15 cellular contexts compared by ENCODE assay signal in genomic region chr14:20387577-20387976, GRCh38. TPM values are rescaled to one million over a fixed set of nuclear protein-coding genes. Genes with fewer than 3 reads are reported as not detected.
DNase-seq lines count a peak whose midpoint lies in the region; ATAC-seq and TF ChIP-seq lines count a peak whose summit lies in the region.
"Had no signal": no experiment of that assay in that cellular context is flagged by ENCODE, and none has a peak within 500 bp of the region (broad histone marks: within the 10 kb centered on the region; RNA-seq: fewer than 3 reads in every experiment).

No MANE protein-coding gene starts in this region.

- intact Hi-C loops in prostate gland (cut with DNase I): no loop called here

- H3K36me3 ChIP-seq in lung (ENCODE audit: control insufficient read depth in 2 of 2, insufficient read depth in 2 of 2, low read length in 2 of 2) (peaks cover 46 to 70% of the 10 kb centered on the region in 2 donors), prostate gland (peaks cover 40 to 57% of the 10 kb centered on the region in 2 donors)

- H3K27ac ChIP-seq in HL-60 (replicated peaks) (peak overlapping the region; percentile 45), lung (ENCODE audit: low read depth in 1 of 2, low read length in 1 of 2) (no peak overlapping the region), prostate gland (no peak overlapping the region)
- H3K27ac ChIP-seq: SK-N-MC had no signal

- WGBS in lung, 2 donors: 62 to 83% methylated on average over 6 of the region's 6 CpGs
- WGBS in prostate gland: 92% methylated on average over 6 of the region's 6 CpGs

- ATAC-seq in lung (ENCODE audit: insufficient read depth, low FRiP score) (peak; percentile 53), GM18861 (IDR thresholded peaks at IDR 0.05; ENCODE audit: unreplicated experiment) (no peak)
- ATAC-seq: left ventricle myocardium superior, natural killer cell had no signal

- no peaks in the 10 kb centered on the region for H3K27me3 ChIP-seq in HL-60 (ENCODE audit: insufficient read depth, poor library complexity, severe bottlenecking)
- H3K27me3 ChIP-seq in lung (ENCODE audit: control insufficient read depth, insufficient read depth): no peaks in the 10 kb centered on the region
- H3K27me3 ChIP-seq in prostate gland (replicated peaks; ENCODE audit: insufficient read depth): no peaks in the 10 kb centered on the region

- H3K4me1 ChIP-seq in lung (ENCODE audit: control insufficient read depth in 2 of 2, insufficient read depth in 2 of 2, low read length in 2 of 2): no peaks in the 10 kb centered on the region
- H3K4me1 ChIP-seq in prostate gland (replicated peaks): no peaks in the 10 kb centered on the region

- no peak overlapping the region for H3K4me3 ChIP-seq in GM12865 (ENCODE audit: low read depth, low read length)
- no peak overlapping the region for H3K4me3 ChIP-seq in HL-60 (replicated peaks; ENCODE audit: insufficient read depth, low read length)
- H3K4me3 ChIP-seq in lung: no peak overlapping the region
- H3K4me3 ChIP-seq in prostate gland: no peak overlapping the region
- H3K4me3 ChIP-seq: SK-N-MC had no signal

- TF ChIP-seq POLR2A in prostate gland (IDR thresholded peaks at IDR 0.05): no peak

- no peak for TF ChIP-seq CTCF in GM12865 (IDR thresholded peaks at IDR 0.05; ENCODE audit: insufficient read depth, low read depth, low read length, missing control alignments)
- no peak for TF ChIP-seq CTCF in HL-60 (IDR thresholded peaks at IDR 0.05; ENCODE audit: insufficient read depth, low read length)
- TF ChIP-seq CTCF in lung (IDR thresholded peaks at IDR 0.05; ENCODE audit: control extremely low read depth, extremely low read depth): no peak
- TF ChIP-seq CTCF in prostate gland (IDR thresholded peaks at IDR 0.05): no peak

- peak; percentile 41 for DNase-seq in GM12865 (ENCODE audit: low read depth)
- DNase-seq in HL-60 (ENCODE audit: low read depth in 1 of 2, low spot score in 1 of 2): peak; percentile 51 to 83
- DNase-seq in SKM-1 (lab: John Stamatoyannopoulos, UW; ENCODE audit: unreplicated experiment): peak; percentile 20
- no peak for DNase-seq in lung (ENCODE audit: low spot score)
- DNase-seq in mesenteric fat pad (ENCODE audit: low spot score): no peak
- DNase-seq in prostate gland (ENCODE audit: low spot score): no peak
- DNase-seq in NCI-H748 treated with DMSO at 0.1 percent for 48 hours (lab: John Stamatoyannopoulos, UW): no peak
- DNase-seq: central memory CD4-positive, alpha-beta T cell; foreskin fibroblast; left ventricle myocardium superior; natural killer cell; NCI-H446 treated with DMSO at 0.1 percent for 48 hours; stimulated activated CD4-positive, alpha-beta T cell treated with anti-CD3 and anti-CD28 coated beads, Interleukin-15, amount 100 ng/mL, for 24 hours had no signal

- H3K9me3 ChIP-seq in lung (ENCODE audit: control insufficient read depth in 2 of 2, insufficient read depth in 1 of 2, low read length in 1 of 2) (no peaks in the 10 kb centered on the region), prostate gland (no peaks in the 10 kb centered on the region)

RNA-seq across cellular contexts. Expression of gene TEP1, which starts 25.7 kb away (rescaled TPM):
- 10 to 100 TPM; 21.8 to 44.7 TPM for total RNA-seq in lung
- polyA plus RNA-seq in lung: 10 to 100 TPM; 15.7 to 23.2 TPM
- 37.1 TPM for total RNA-seq in mesenteric fat pad
- total RNA-seq in prostate gland: 10 to 100 TPM; 25.8 to 31.0 TPM

RNA-seq across cellular contexts. Expression of gene PARP2, which starts 44.1 kb away (rescaled TPM):
- total RNA-seq in lung (10 to 100 TPM; 15.3 to 17.7 TPM), mesenteric fat pad (9.8 TPM), prostate gland (10 to 100 TPM; 10.7 to 23.1 TPM)
- 10 to 100 TPM; 10.9 to 15.5 TPM for polyA plus RNA-seq in lung

RNA-seq across cellular contexts. Expression of gene KLHL33, which starts 48.4 kb away (rescaled TPM):
- total RNA-seq in lung (under 1 TPM; 0.25 to 0.51 TPM), mesenteric fat pad (0.35 TPM), prostate gland (1 to 10 TPM in 1 of 2 donors, under 1 TPM in 1; 0.77 to 1.7 TPM)
- under 1 TPM; 0.03 to 0.08 TPM for polyA plus RNA-seq in lung

RNA-seq across cellular contexts. Expression of gene CCNB1IP1, which starts 54.5 kb away (rescaled TPM):
- total RNA-seq in lung (10 to 100 TPM; 28.9 to 89.1 TPM), mesenteric fat pad (22.1 TPM), prostate gland (10 to 100 TPM; 34.6 to 47.8 TPM)
- polyA plus RNA-seq in lung: 10 to 100 TPM; 30.1 to 61.2 TPM

Comparison
In these comparisons a context has a peak if more than half of its experiments do, and no peak if none do; other contexts are left out.
1. DNase-seq: peak in GM12865 (single experiment), HL-60 (2 of 2) and SKM-1 (single experiment); none in lung (single experiment), mesenteric fat pad (single experiment), prostate gland (single experiment) and NCI-H748 treated with DMSO at 0.1 percent for 48 hours (single experiment).